In genomic region chr4:118282692-118283091, GRCh38 we compare ENCODE assay signal across 12 cellular contexts.
DNase-seq lines count a peak whose midpoint lies in the region; ATAC-seq and TF ChIP-seq lines count a peak whose summit lies in the region.
"Had no signal": no experiment of that assay in that cellular context is flagged by ENCODE, and none has a peak within 500 bp of the region (broad histone marks: within the 10 kb centered on the region; RNA-seq: fewer than 3 reads in every experiment).

No MANE protein-coding gene starts in this region.

- intact Hi-C loops in activated T-helper 2 cell treated with anti-CD3 and anti-CD28 coated beads, Interferon-gamma antibody, Interleukin-2, Interleukin-4, amounts not matched to agents 10 μg/mL and 5 μg/mL and 100 μg/mL, durations not matched to agents 14 hours and 24 hours and 36 hours (cut with micrococcal nuclease) = no loop called here

- peaks cover 46% of the 10 kb centered on the region for H3K36me3 Mint-ChIP-seq in activated T-helper 2 cell treated with anti-CD3 and anti-CD28 coated beads, Interferon-gamma antibody, Interleukin-2, Interleukin-4, amounts not matched to agents 10 μg/mL and 5 μg/mL and 100 μg/mL, durations not matched to agents 14 hours and 24 hours and 36 hours (ENCODE audit: low read depth)

- ATAC-seq in HG03175 (IDR thresholded peaks at IDR 0.05; ENCODE audit: unreplicated experiment) = no peak
- no peak for ATAC-seq in HG03460 (IDR thresholded peaks at IDR 0.05; ENCODE audit: unreplicated experiment)
- ATAC-seq: heart left ventricle had no signal

- no peaks in the 10 kb centered on the region for H3K27me3 Mint-ChIP-seq in activated T-helper 2 cell treated with anti-CD3 and anti-CD28 coated beads, Interferon-gamma antibody, Interleukin-2, Interleukin-4, amounts not matched to agents 10 μg/mL and 5 μg/mL and 100 μg/mL, durations not matched to agents 14 hours and 24 hours and 36 hours (ENCODE audit: low read depth)
- H3K27me3 Mint-ChIP-seq: activated naive CD8-positive, alpha-beta T cell treated with anti-CD3 and anti-CD28 coated beads, Interleukin-2, amount 10 ng/mL, durations not matched to agents 7 days and 5 days had no signal

- H3K4me3 Mint-ChIP-seq in activated T-helper 2 cell treated with anti-CD3 and anti-CD28 coated beads, Interferon-gamma antibody, Interleukin-2, Interleukin-4, amounts not matched to agents 10 μg/mL and 5 μg/mL and 100 μg/mL, durations not matched to agents 14 hours and 24 hours and 36 hours (ENCODE audit: low read depth) = no peak overlapping the region
- H3K4me3 Mint-ChIP-seq: activated naive CD8-positive, alpha-beta T cell treated with anti-CD3 and anti-CD28 coated beads, Interleukin-2, amount 10 ng/mL, durations not matched to agents 7 days and 5 days had no signal

- in situ Hi-C loops in G401 (cut with HindIII; ENCODE audit: low sequenced_read_pairs) = no loop called here

- H3K9me3 Mint-ChIP-seq in activated T-helper 2 cell treated with anti-CD3 and anti-CD28 coated beads, Interferon-gamma antibody, Interleukin-2, Interleukin-4, amounts not matched to agents 10 μg/mL and 5 μg/mL and 100 μg/mL, durations not matched to agents 14 hours and 24 hours and 36 hours = no peaks in the 10 kb centered on the region
- H3K9me3 Mint-ChIP-seq: activated naive CD8-positive, alpha-beta T cell treated with anti-CD3 and anti-CD28 coated beads, Interleukin-2, amount 10 ng/mL, durations not matched to agents 7 days and 5 days had no signal

- TF ChIP-seq CTCF in 22Rv1 (IDR thresholded peaks at IDR 0.05) = no peak
- TF ChIP-seq CTCF in choroid plexus epithelial cell (conservative IDR thresholded peaks at IDR 0.05; ENCODE audit: low read depth, low read length) = no peak

- no peak overlapping the region for H3K4me3 ChIP-seq in choroid plexus epithelial cell (ENCODE audit: low read depth, low read length)
- H3K4me3 ChIP-seq: heart left ventricle had no signal

- H3K4me1 Mint-ChIP-seq in activated T-helper 2 cell treated with anti-CD3 and anti-CD28 coated beads, Interferon-gamma antibody, Interleukin-2, Interleukin-4, amounts not matched to agents 10 μg/mL and 5 μg/mL and 100 μg/mL, durations not matched to agents 14 hours and 24 hours and 36 hours (ENCODE audit: low read depth) = peaks cover 27% of the 10 kb centered on the region

- H3K27ac Mint-ChIP-seq in activated T-helper 2 cell treated with anti-CD3 and anti-CD28 coated beads, Interferon-gamma antibody, Interleukin-2, Interleukin-4, amounts not matched to agents 10 μg/mL and 5 μg/mL and 100 μg/mL, durations not matched to agents 14 hours and 24 hours and 36 hours = no peak overlapping the region

- DNase-seq in G401 (ENCODE audit: low spot score) (peak; percentile 56), OCI-M1 (lab: John Stamatoyannopoulos, UW) (peak; percentile 64), choroid plexus epithelial cell (ENCODE audit: low read depth) (peak; percentile 61), NCI-H2029 (lab: John Stamatoyannopoulos, UW) (no peak)
- DNase-seq in activated T-helper 2 cell treated with anti-CD3 and anti-CD28 coated beads, Interferon-gamma antibody, Interleukin-2, Interleukin-4, amounts not matched to agents 10 μg/mL and 5 μg/mL and 100 μg/mL, durations not matched to agents 14 hours and 24 hours and 36 hours (ENCODE audit: low spot score) = no peak
- DNase-seq: activated naive CD8-positive, alpha-beta T cell treated with anti-CD3 and anti-CD28 coated beads, Interleukin-2, amount 10 ng/mL, durations not matched to agents 7 days and 5 days; heart left ventricle; SHP77; stimulated activated naive CD4-positive, alpha-beta T cell treated with Interleukin-2 at 50 U/mL for 16 hours had no signal

- peak overlapping the region; percentile 96 for H3K27ac ChIP-seq in 22Rv1
- H3K27ac ChIP-seq: heart left ventricle had no signal

Comparison
In these comparisons a context has a peak if more than half of its experiments do, and no peak if none do; other contexts are left out.
1. DNase-seq: peak in G401 (single experiment), OCI-M1 (single experiment) and choroid plexus epithelial cell (single experiment); none in activated T-helper 2 cell treated with anti-CD3 and anti-CD28 coated beads, Interferon-gamma antibody, Interleukin-2, Interleukin-4, amounts not matched to agents 10 μg/mL and 5 μg/mL and 100 μg/mL, durations not matched to agents 14 hours and 24 hours and 36 hours (single experiment) and NCI-H2029 (single experiment).